In genomic region chr15:60526127-60526616, GRCh38 we compare ENCODE assay signal across 11 cellular contexts. TPM values are rescaled to one million over a fixed set of nuclear protein-coding genes. Genes with fewer than 3 reads are reported as not detected.
DNase-seq lines count a peak whose midpoint lies in the region; ATAC-seq and TF ChIP-seq lines count a peak whose summit lies in the region.
"Had no signal": no experiment of that assay in that cellular context is flagged by ENCODE, and none has a peak within 500 bp of the region (broad histone marks: within the 10 kb centered on the region; RNA-seq: fewer than 3 reads in every experiment).

No MANE protein-coding gene starts in this region.

- H3K27ac ChIP-seq in heart right ventricle = peak overlapping the region in 2 of 10 donors; percentile 11 to 25
- H3K27ac ChIP-seq in colonic mucosa = no peak overlapping the region
- H3K27ac ChIP-seq in RWPE1 = no peak overlapping the region
- H3K27ac ChIP-seq: ascending aorta had no signal

- H3K27me3 ChIP-seq in heart right ventricle = no peaks in the 10 kb centered on the region
- no peaks in the 10 kb centered on the region for H3K27me3 ChIP-seq in colonic mucosa
- H3K27me3 ChIP-seq: ascending aorta had no signal

- CTCF ChIA-PET in RWPE1 (lab: Yijun Ruan, JAX) = no interaction called here

- H3K4me3 ChIP-seq in heart right ventricle (no peak overlapping the region), colonic mucosa (no peak overlapping the region)
- H3K4me3 ChIP-seq: ascending aorta had no signal

- H3K4me1 ChIP-seq in heart right ventricle = peaks cover 0 to 31% (median 10%) of the 10 kb centered on the region in 9 donors
- no peaks in the 10 kb centered on the region for H3K4me1 ChIP-seq in colonic mucosa
- H3K4me1 ChIP-seq: ascending aorta had no signal

- 65% methylated on average over 10 of the region's 10 CpGs for WGBS in heart right ventricle, 2 donors

- POLR2A ChIA-PET in RWPE1 (lab: Yijun Ruan, JAX; ENCODE audit: low non-redundant PET) = no interaction called here

- ATAC-seq in heart right ventricle = peak in 7 of 8 donors; percentile 36 to 72 (median 42)

- H3K9me3 ChIP-seq in heart right ventricle = no peaks in the 10 kb centered on the region
- no peaks in the 10 kb centered on the region for H3K9me3 ChIP-seq in colonic mucosa
- H3K9me3 ChIP-seq: ascending aorta had no signal

- DNase-seq in stimulated activated naive CD4-positive, alpha-beta T cell treated with Interleukin-2 at 50 U/mL for 16 hours (lab: John Stamatoyannopoulos, UW) = peak; percentile 48
- no peak for DNase-seq in stimulated activated naive CD4-positive, alpha-beta T cell (lab: John Stamatoyannopoulos, UW)
- DNase-seq in SK-N-DZ (ENCODE audit: low spot score) (peak; percentile 12), heart right ventricle (peak; percentile 27 to 31), NCI-H1417 treated with DMSO at 0.1 percent for 48 hours (lab: John Stamatoyannopoulos, UW) (no peak), ecto neural progenitor cell (ENCODE audit: low spot score) (no peak), colonic mucosa (no peak), RWPE1 (ENCODE audit: low spot score) (no peak)
- DNase-seq: NCI-H146, RPMI8226 had no signal

- no peak overlapping the region for H3K9ac ChIP-seq in colonic mucosa (ENCODE audit: low read depth in 2 of 2, low read length in 2 of 2)

- intact Hi-C loops in heart right ventricle (cut with DNase I) = no loop called here
- intact Hi-C loops in colonic mucosa (cut with DNase I) = loop anchor here (10.0 kb wide), 1 partner anchor 201 kb away; no protein-coding TSS in a partner anchor

- TF ChIP-seq CTCF in heart right ventricle (IDR thresholded peaks at IDR 0.05) = no peak
- no peak for TF ChIP-seq CTCF in colonic mucosa (IDR thresholded peaks at IDR 0.05)
- TF ChIP-seq CTCF in RWPE1 (conservative IDR thresholded peaks at IDR 0.05; ENCODE audit: low read depth) = no peak

- H3K36me3 ChIP-seq in heart right ventricle (peaks cover 0 to 24% (median 0%) of the 10 kb centered on the region in 9 donors), colonic mucosa (no peaks in the 10 kb centered on the region)
- H3K36me3 ChIP-seq: ascending aorta had no signal

RNA-seq across cellular contexts. Expression of gene ICE2, which starts 47.2 kb away (rescaled TPM):
- 29.0 and 43.9 TPM in 2 replicates for polyA plus RNA-seq in SK-N-DZ (2014; cell fraction: cytosol; rRNA removed)
- polyA plus RNA-seq in SK-N-DZ (2014; cell fraction: nucleus; rRNA removed) = 36.7 and 40.8 TPM in 2 replicates
- total RNA-seq in heart right ventricle (10 to 100 TPM; 23.2 to 33.4 (median 27.1) TPM), colonic mucosa (10 to 100 TPM; 37.3 to 37.7 TPM)
- 10 to 100 TPM in 1 of 2 donors, 1 to 10 TPM in 1; 6.3 to 16.4 TPM for polyA plus RNA-seq in heart right ventricle

Comparison
In these comparisons a context has a peak if more than half of its experiments do, and no peak if none do; other contexts are left out.
1. DNase-seq: peak in stimulated activated naive CD4-positive, alpha-beta T cell treated with Interleukin-2 at 50 U/mL for 16 hours (single experiment), SK-N-DZ (single experiment) and heart right ventricle (2 of 2); none in stimulated activated naive CD4-positive, alpha-beta T cell (0 of 6), NCI-H1417 treated with DMSO at 0.1 percent for 48 hours (single experiment), ecto neural progenitor cell (single experiment), colonic mucosa (single experiment) and RWPE1 (single experiment).